1 cellular context compared by ENCODE assay signal in the genomic region with DNA sequence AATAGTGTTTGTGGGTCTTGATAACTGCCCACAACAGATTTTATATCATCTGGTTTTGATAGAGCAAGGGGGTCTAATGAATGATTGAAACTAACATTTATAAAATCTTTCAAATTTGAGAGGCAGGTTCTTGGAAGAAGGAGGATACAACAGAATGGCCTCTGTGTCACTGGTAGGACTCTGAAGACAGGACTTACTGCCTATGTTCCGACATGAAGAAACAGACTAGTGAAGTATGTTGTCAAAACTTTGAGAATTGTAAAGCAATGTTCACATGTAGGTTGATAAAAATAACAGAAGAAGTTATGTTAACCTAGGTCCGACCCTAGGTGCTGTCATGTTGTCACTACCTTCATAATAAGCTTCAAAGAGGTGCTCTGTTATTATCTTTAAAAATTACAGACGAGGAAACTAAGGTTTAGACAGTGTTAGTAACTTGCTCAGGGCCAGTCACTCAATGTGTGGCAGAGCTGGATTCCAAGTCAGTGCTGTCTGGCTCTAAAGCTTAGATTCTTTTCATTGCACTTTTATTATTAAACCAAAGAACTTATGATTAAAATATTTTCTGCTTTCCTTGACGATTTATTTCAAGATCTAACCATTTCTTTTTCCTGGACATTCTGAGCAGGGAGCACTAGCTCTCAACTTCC.
TF ChIP-seq lines count a peak whose summit lies in the region.

No MANE protein-coding gene starts in this region.

TF ChIP-seq in SK-N-SH, 30 proteins besides CTCF, POLR2A, EP300 and RAD21 (continued from another document):
- TF ChIP-seq, protein P1, sequence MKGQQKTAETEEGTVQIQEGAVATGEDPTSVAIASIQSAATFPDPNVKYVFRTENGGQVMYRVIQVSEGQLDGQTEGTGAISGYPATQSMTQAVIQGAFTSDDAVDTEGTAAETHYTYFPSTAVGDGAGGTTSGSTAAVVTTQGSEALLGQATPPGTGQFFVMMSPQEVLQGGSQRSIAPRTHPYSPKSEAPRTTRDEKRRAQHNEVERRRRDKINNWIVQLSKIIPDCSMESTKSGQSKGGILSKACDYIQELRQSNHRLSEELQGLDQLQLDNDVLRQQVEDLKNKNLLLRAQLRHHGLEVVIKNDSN (IDR thresholded peaks at IDR 0.05; ENCODE audit: borderline replicate concordance, low read depth), result no peak
- TF ChIP-seq MXI1 (IDR thresholded peaks at IDR 0.05; ENCODE audit: low read depth, low read length), result no peak
- TF ChIP-seq ZBTB33 (IDR thresholded peaks at IDR 0.05; ENCODE audit: borderline replicate concordance, low read depth), result no peak
- TF ChIP-seq TCF12 (IDR thresholded peaks at IDR 0.05), result no peak
- TF ChIP-seq MEF2A (IDR thresholded peaks at IDR 0.05; ENCODE audit: borderline replicate concordance, low read depth), result no peak
